In the genomic region with DNA sequence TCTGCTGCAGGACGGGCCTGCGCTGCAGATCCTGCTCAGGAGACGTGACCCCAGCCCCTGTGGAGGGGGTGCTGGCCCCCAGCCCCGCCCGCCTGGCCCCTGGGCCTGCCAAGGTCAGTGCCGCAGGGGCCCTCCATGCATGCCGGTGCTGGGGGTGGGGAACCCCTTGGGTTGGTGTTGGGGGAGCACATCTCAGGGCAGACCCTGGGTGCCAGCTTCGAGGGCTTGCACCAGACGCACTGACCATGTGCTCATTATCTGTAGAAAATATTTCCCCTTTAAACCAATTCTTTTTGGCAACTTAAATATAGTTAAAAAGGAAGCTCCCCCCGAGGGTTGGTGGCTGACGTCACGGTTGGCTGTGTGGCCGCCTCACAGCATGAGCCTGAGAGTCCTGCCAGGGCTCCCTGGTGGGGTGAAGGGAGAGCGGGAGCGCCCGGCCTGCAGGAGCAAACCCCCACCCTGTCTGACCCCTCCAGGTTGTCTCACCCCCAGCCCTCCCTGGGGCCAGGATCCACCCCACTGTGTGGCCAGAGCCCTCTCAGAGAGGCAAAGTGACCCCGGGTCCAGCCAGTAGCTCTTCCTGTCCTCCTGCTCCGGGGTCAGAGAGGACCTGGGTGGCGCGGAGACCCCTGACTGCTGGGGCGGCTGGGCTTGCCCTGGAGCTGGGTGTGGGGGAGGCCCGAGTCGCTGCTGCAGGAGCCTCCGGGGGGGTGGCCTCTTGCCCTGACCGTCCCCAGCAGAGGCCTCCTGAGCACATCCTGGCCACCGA, we compare ENCODE assay signal across 1 cellular context.
TF ChIP-seq lines count a peak whose summit lies in the region.

No MANE protein-coding gene starts in this region.

TF ChIP-seq in HEK293, 187 proteins besides CTCF, POLR2A, EP300 and RAD21 (continued from another document):
- TF ChIP-seq ZNF362 (tag by site-specific recombination; IDR thresholded peaks at IDR 0.05) (no peak), ZNF423 (tag by site-specific recombination; IDR thresholded peaks at IDR 0.05) (peak; percentile 92), RBAK (tag by site-specific recombination; IDR thresholded peaks at IDR 0.05) (no peak)
- TF ChIP-seq, protein P1, sequence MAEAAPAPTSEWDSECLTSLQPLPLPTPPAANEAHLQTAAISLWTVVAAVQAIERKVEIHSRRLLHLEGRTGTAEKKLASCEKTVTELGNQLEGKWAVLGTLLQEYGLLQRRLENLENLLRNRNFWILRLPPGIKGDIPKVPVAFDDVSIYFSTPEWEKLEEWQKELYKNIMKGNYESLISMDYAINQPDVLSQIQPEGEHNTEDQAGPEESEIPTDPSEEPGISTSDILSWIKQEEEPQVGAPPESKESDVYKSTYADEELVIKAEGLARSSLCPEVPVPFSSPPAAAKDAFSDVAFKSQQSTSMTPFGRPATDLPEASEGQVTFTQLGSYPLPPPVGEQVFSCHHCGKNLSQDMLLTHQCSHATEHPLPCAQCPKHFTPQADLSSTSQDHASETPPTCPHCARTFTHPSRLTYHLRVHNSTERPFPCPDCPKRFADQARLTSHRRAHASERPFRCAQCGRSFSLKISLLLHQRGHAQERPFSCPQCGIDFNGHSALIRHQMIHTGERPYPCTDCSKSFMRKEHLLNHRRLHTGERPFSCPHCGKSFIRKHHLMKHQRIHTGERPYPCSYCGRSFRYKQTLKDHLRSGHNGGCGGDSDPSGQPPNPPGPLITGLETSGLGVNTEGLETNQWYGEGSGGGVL (tag by site-specific recombination; IDR thresholded peaks at IDR 0.05): peak; percentile 15; the same call in 1 of the 2 replicates
